Comparison of ENCODE assay signal across 8 cellular contexts in the genomic region with DNA sequence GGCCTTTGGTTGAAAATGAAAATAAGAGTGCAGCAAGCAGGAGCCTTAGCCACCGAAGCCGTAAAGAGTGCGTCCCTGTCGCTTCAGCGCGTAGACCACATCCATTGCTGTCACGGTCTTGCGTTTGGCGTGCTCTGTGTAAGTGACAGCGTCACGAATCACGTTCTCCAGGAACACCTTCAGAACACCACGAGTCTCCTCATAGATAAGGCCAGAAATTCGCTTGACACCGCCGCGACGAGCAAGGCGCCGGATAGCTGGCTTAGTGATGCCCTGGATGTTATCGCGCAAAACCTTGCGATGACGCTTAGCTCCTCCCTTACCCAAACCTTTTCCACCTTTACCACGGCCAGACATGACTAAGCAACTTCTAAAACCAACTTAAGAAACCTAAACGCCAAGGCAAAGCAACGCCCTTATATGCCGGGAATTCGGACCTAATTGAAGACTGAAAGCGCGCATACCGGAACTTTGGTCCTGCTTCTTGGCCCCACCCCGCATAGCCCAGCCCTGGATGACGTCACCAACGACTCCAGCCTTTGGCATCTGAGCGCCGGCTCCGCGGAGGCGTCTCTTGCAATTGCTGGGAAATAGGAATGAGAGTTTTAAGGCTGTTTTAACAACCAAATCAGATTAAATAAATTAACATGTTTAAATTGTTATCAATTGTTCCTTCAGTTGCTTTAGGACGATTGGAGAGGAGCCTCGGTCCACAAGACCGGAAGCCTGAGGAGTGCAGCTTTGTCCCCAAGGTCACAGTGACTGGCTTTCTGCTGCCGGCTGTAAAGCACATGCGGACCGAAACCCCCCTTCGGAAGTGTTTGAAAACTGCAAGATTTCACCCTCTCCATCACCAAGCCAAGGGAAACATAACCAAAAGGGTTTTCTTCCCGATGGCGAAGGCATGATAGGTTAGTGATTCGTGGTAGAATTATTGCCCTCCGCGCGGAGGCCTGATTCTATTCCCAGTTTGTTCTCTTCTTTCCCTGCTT.
DNase-seq lines count a peak whose midpoint lies in the region; ATAC-seq, FAIRE-seq and TF ChIP-seq lines count a peak whose summit lies in the region.

No MANE protein-coding gene starts in this region.

- peak; percentile 48 for ATAC-seq in GM21367 (IDR thresholded peaks at IDR 0.05; ENCODE audit: unreplicated experiment)
- peak; percentile 80 for ATAC-seq in activated CD8-positive, alpha-beta memory T cell treated with anti-CD3 and anti-CD28 coated beads, Interleukin-2, amount 10 ng/mL, durations not matched to agents 7 days and 5 days

- CTCF ChIA-PET in activated CD8-positive, alpha-beta memory T cell treated with anti-CD3 and anti-CD28 coated beads, Interleukin-2, amount 10 ng/mL, durations not matched to agents 7 days and 5 days (lab: Charles Lee), result interaction anchor here (0.7 to 3.8 kb wide), 9 partner anchors 10 to 311 kb away, joined by 3 to 33 read pairs (median 3); a partner anchor contains a TSS
- CTCF ChIA-PET in H1 (lab: Charles Lee; ENCODE audit: partially characterized antibody), result interaction anchor here (0.9 to 2.3 kb wide), 9 partner anchors 9 to 90 kb away, joined by 3 to 6 read pairs (median 3); a partner anchor contains a TSS

- peaks cover 7% of the 10 kb centered on the region for H3K23me2 ChIP-seq in H1 (ENCODE audit: low read depth, low read length)

- peaks cover 0 to 2% of the 10 kb centered on the region in 2 experiments for H4K20me1 ChIP-seq in H1 (replicated peaks in 1 of 2; ENCODE audit: control insufficient read depth in 1 of 2, insufficient read depth in 2 of 2, low read length in 2 of 2)

- POLR2A ChIA-PET in H1 (lab: Charles Lee; ENCODE audit: partially characterized antibody), result interaction anchor here (0.6 to 6.5 kb wide), 70 partner anchors 9 to 1608 kb away, joined by 3 to 758 read pairs (median 9); partner anchors contain the start of gene BTN2A2

- peaks cover 3% of the 10 kb centered on the region for H3K27me3 Mint-ChIP-seq in activated CD8-positive, alpha-beta memory T cell treated with anti-CD3 and anti-CD28 coated beads, Interleukin-2, amount 10 ng/mL, durations not matched to agents 7 days and 5 days

- TF ChIP-seq RAD21 in H1 (IDR thresholded peaks at IDR 0.05 in 1 of 2, conservative IDR thresholded peaks at IDR 0.05 in 1 of 2; ENCODE audit: low read depth in 2 of 2, low read length in 2 of 2), result no peak

- H3K27ac ChIP-seq in H1 (ENCODE audit: low read depth, low read length) (peak overlapping the region; percentile 96), mesenchymal stem cell (ENCODE audit: low read length, poor library complexity, severe bottlenecking) (peak overlapping the region; percentile 89)

- H3K4ac ChIP-seq in H1 (replicated peaks; ENCODE audit: insufficient read length, low read depth, low read length), result peak overlapping the region; percentile 87
- peak overlapping the region; percentile 39 to 94 for H3K4ac ChIP-seq in mesenchymal stem cell (ENCODE audit: low read depth in 1 of 2, low read length in 2 of 2)

- peak overlapping the region; percentile 85 for H3K4me3 Mint-ChIP-seq in activated CD8-positive, alpha-beta memory T cell treated with anti-CD3 and anti-CD28 coated beads, Interleukin-2, amount 10 ng/mL, durations not matched to agents 7 days and 5 days

- H3K9ac ChIP-seq in H1 (replicated peaks in 1 of 4; ENCODE audit: extremely low read depth in 1 of 4, low read depth in 3 of 4, low read length in 3 of 4) (peak overlapping the region; percentile 79 to 96 (median 92)), mesenchymal stem cell (ENCODE audit: low read length) (peak overlapping the region; percentile 96)

- H3K4me1 ChIP-seq in H1 (replicated peaks in 1 of 4; ENCODE audit: control insufficient read depth in 3 of 4, insufficient read depth in 4 of 4, low read length in 3 of 4), result peaks cover 0 to 7% (median 2%) of the 10 kb centered on the region in 4 experiments; a peak in 1 of 7 replicates
- peaks cover 6% of the 10 kb centered on the region for H3K4me1 ChIP-seq in mesenchymal stem cell (ENCODE audit: control insufficient read depth, insufficient read depth, low read depth, low read length)

- H3K23ac ChIP-seq in H1 (ENCODE audit: insufficient read length), result no peak overlapping the region
- H3K23ac ChIP-seq in mesenchymal stem cell (ENCODE audit: low read length in 2 of 2), result peak overlapping the region in 1 of 2 experiments; percentile 93

- H2BK15ac ChIP-seq in H1 (ENCODE audit: low read length), result no peak overlapping the region
- peak overlapping the region; percentile 73 for H2BK15ac ChIP-seq in mesenchymal stem cell (ENCODE audit: low read depth, poor library complexity, severe bottlenecking)

- H2AK5ac ChIP-seq in H1 (ENCODE audit: low read depth, low read length) (peak overlapping the region; percentile 66), mesenchymal stem cell (ENCODE audit: low read length, severe bottlenecking) (peak overlapping the region; percentile 61)

- H3K79me2 ChIP-seq in H1 (ENCODE audit: control insufficient read depth in 1 of 2, insufficient read depth in 2 of 2, low read length in 2 of 2), result peaks cover 0 to 16% of the 10 kb centered on the region in 2 experiments; a peak in 2 of 4 replicates

- H3K27ac Mint-ChIP-seq in activated CD8-positive, alpha-beta memory T cell treated with anti-CD3 and anti-CD28 coated beads, Interleukin-2, amount 10 ng/mL, durations not matched to agents 7 days and 5 days, result peak overlapping the region; percentile 100

- peak in 1 of 2 experiments; percentile 97; a peak in 2 of 3 replicates for TF ChIP-seq EP300 in H1 (IDR thresholded peaks at IDR 0.05; ENCODE audit: borderline replicate concordance in 1 of 2, low read depth in 2 of 2, low read length in 2 of 2)

- peak overlapping the region; percentile 94 for H2BK5ac ChIP-seq in H1 (ENCODE audit: low read depth, low read length)
- peak overlapping the region; percentile 57 for H2BK5ac ChIP-seq in mesenchymal stem cell (ENCODE audit: low read depth, low read length, poor library complexity, severe bottlenecking)

- H3K18ac ChIP-seq in H1 (ENCODE audit: extremely low read depth, low read length) (peak overlapping the region; percentile 20), mesenchymal stem cell (ENCODE audit: low read depth in 1 of 2, low read length in 2 of 2) (peak overlapping the region; percentile 64 to 98)

- WGBS in H1 (ENCODE audit: extremely low coverage in 1 of 2, insufficient coverage in 1 of 2, insufficient read length in 1 of 2, insufficient replicate concordance in 2 of 2, low coverage in 1 of 2, low lambda C conversion rate in 2 of 2, missing lambda C conversion rate in 1 of 2), 2 experiments, result 1% methylated on average over 53 of the region's 53 CpGs; no CpG with 5 or more reads in 1 of the 2 experiments
- under 1% methylated on average over 38 of the region's 53 CpGs for whole genome bisulfite sequencing in mesenchymal stem cell

- H3K56ac ChIP-seq in H1 (replicated peaks; ENCODE audit: insufficient read length, low read depth, low read length), result peak overlapping the region; percentile 67

- peaks cover 5% of the 10 kb centered on the region for H3K9me3 Mint-ChIP-seq in activated CD8-positive, alpha-beta memory T cell treated with anti-CD3 and anti-CD28 coated beads, Interleukin-2, amount 10 ng/mL, durations not matched to agents 7 days and 5 days (ENCODE audit: low read depth)

- DNase-seq in COLO829 (ENCODE audit: low spot score), result peak; percentile 97
- peak; percentile 100 for DNase-seq in HT1080 (ENCODE audit: low read depth)
- peak; percentile 97 for DNase-seq in NOMO-1 treated with DMSO at 0.1 percent for 48 hours (lab: John Stamatoyannopoulos, UW; ENCODE audit: unreplicated experiment)
- peak; percentile 99 for DNase-seq in activated CD8-positive, alpha-beta memory T cell treated with anti-CD3 and anti-CD28 coated beads, Interleukin-2, amount 10 ng/mL, durations not matched to agents 7 days and 5 days
- DNase-seq in H1 (ENCODE audit: low read depth in 1 of 2, low spot score in 2 of 2), result peak; percentile 94 to 100
- DNase-seq in mesenchymal stem cell, result peak; percentile 99
- DNase-seq in stimulated activated CD8-positive, alpha-beta memory T cell treated with anti-CD3 and anti-CD28 coated beads, Interleukin-12 subunit alpha, Interleukin-12 subunit beta, amount 100 ng/mL, for 24 hours (ENCODE audit: extremely low read depth), result peak; percentile 90

- TF ChIP-seq CTCF in H1 (IDR thresholded peaks at IDR 0.05; ENCODE audit: control extremely low read depth in 1 of 3, insufficient read depth in 1 of 3, low read depth in 1 of 3, low read length in 3 of 3), result no peak

- H3K79me1 ChIP-seq in H1 (ENCODE audit: low read depth, low read length) (no peaks in the 10 kb centered on the region), mesenchymal stem cell (replicated peaks; ENCODE audit: low read length, poor library complexity, severe bottlenecking) (peaks cover 7% of the 10 kb centered on the region)

- H3K14ac ChIP-seq in H1 (ENCODE audit: insufficient read length) (no peak overlapping the region), mesenchymal stem cell (ENCODE audit: low read length in 2 of 2) (peak overlapping the region in 1 of 2 experiments; percentile 99)

- peaks cover 0 to 6% (median 0%) of the 10 kb centered on the region in 4 experiments; a peak in 3 of 8 replicates for H3K36me3 ChIP-seq in H1 (ENCODE audit: control insufficient read depth in 2 of 4, insufficient read depth in 4 of 4, low read length in 3 of 4)
- H3K36me3 ChIP-seq in mesenchymal stem cell (ENCODE audit: control insufficient read depth in 1 of 2, insufficient read depth in 2 of 2, low read depth in 1 of 2, low read length in 2 of 2), result peaks cover 0 to 11% of the 10 kb centered on the region in 2 experiments

- no peaks in the 10 kb centered on the region for H3K9me3 ChIP-seq in H1 (ENCODE audit: insufficient read depth in 2 of 2, low read depth in 1 of 2, low read length in 1 of 2)
- H3K9me3 ChIP-seq in mesenchymal stem cell (ENCODE audit: control insufficient read depth, low read length), result no peaks in the 10 kb centered on the region

- H3K36me3 Mint-ChIP-seq in activated CD8-positive, alpha-beta memory T cell treated with anti-CD3 and anti-CD28 coated beads, Interleukin-2, amount 10 ng/mL, durations not matched to agents 7 days and 5 days, result peaks cover 17% of the 10 kb centered on the region

- peak overlapping the region; percentile 88; the same call in 1 of the 2 replicates for H2BK12ac ChIP-seq in H1 (ENCODE audit: low read depth, low read length)
- H2BK12ac ChIP-seq in mesenchymal stem cell (ENCODE audit: low read length in 2 of 2), result peak overlapping the region; percentile 7 to 92

- peak; percentile 79 for FAIRE-seq in H1 (lab: Jason Lieb, UNC)

- H4K91ac ChIP-seq in H1 (replicated peaks; ENCODE audit: insufficient read length, low read length), result peak overlapping the region; percentile 86
- peak overlapping the region; percentile 34 for H4K91ac ChIP-seq in mesenchymal stem cell (ENCODE audit: low read length)

- peak overlapping the region; percentile 46 for H4K5ac ChIP-seq in H1 (ENCODE audit: insufficient read length, low read depth, low read length)

- H3K4me3 ChIP-seq in H1 (ENCODE audit: extremely low read depth in 1 of 4, insufficient read depth in 2 of 4, low read depth in 3 of 4, low read length in 4 of 4), result peak overlapping the region; percentile 74 to 95 (median 80)
- peak overlapping the region; percentile 87 to 92 for H3K4me3 ChIP-seq in mesenchymal stem cell (ENCODE audit: insufficient read depth in 1 of 2, low read depth in 1 of 2, low read length in 2 of 2)

- TF ChIP-seq POLR2A in H1 (IDR thresholded peaks at IDR 0.05; ENCODE audit: control extremely low read depth in 1 of 2, low read depth in 2 of 2, low read length in 2 of 2), result peak; percentile 100

- H3K27me3 ChIP-seq in H1 (replicated peaks in 1 of 4; ENCODE audit: control insufficient read depth in 3 of 4, extremely low read depth in 1 of 4, insufficient read depth in 3 of 4, low read length in 3 of 4) (no peaks in the 10 kb centered on the region), mesenchymal stem cell (ENCODE audit: control insufficient read depth in 1 of 2, insufficient read depth in 1 of 2, low read length in 2 of 2) (no peaks in the 10 kb centered on the region)

- H3K4me1 Mint-ChIP-seq in activated CD8-positive, alpha-beta memory T cell treated with anti-CD3 and anti-CD28 coated beads, Interleukin-2, amount 10 ng/mL, durations not matched to agents 7 days and 5 days, result peaks cover 36% of the 10 kb centered on the region

- H3K4me2 ChIP-seq in H1 (ENCODE audit: insufficient read depth in 1 of 2, low read depth in 2 of 2, low read length in 2 of 2) (peak overlapping the region; percentile 67 to 70), mesenchymal stem cell (ENCODE audit: low read length, poor library complexity, severe bottlenecking) (peak overlapping the region; percentile 76)

- peak overlapping the region; percentile 70 for H2BK120ac ChIP-seq in H1 (replicated peaks; ENCODE audit: low read depth, low read length)
- peak overlapping the region; percentile 58 for H2BK120ac ChIP-seq in mesenchymal stem cell (ENCODE audit: low read depth, low read length)

- H2AFZ ChIP-seq in H1 (ENCODE audit: low read length), result no peak overlapping the region
- H2AFZ ChIP-seq in mesenchymal stem cell (ENCODE audit: low read depth, low read length), result peak overlapping the region; percentile 95

- H4K8ac ChIP-seq in H1 (ENCODE audit: extremely low read depth, insufficient read depth, low read length), result peak overlapping the region; percentile 22; the same call in 1 of the 2 replicates
- peak overlapping the region; percentile 70 for H4K8ac ChIP-seq in mesenchymal stem cell (ENCODE audit: low read length)

- peak overlapping the region; percentile 43; the same call in 1 of the 2 replicates for H2BK20ac ChIP-seq in H1 (ENCODE audit: low read length)

Comparison
In these comparisons a context has a peak if more than half of its experiments do, and no peak if none do; other contexts are left out.
1. Peak in every context shown above with its lines: DNase-seq, ATAC-seq, H3K4me3 ChIP-seq and H3K27ac ChIP-seq.